Comparison of ENCODE assay signal across 14 cellular contexts in genomic region chr3:38099518-38099917, GRCh38. TPM values are rescaled to one million over a fixed set of nuclear protein-coding genes. Genes with fewer than 3 reads are reported as not detected.
DNase-seq lines count a peak whose midpoint lies in the region; ATAC-seq and TF ChIP-seq lines count a peak whose summit lies in the region.
"Had no signal": no experiment of that assay in that cellular context is flagged by ENCODE, and none has a peak within 500 bp of the region (broad histone marks: within the 10 kb centered on the region; RNA-seq: fewer than 3 reads in every experiment).

No MANE protein-coding gene starts in this region.

- no peak overlapping the region; the same call in 1 of the 2 replicates for H3K27ac ChIP-seq in HUES64 (ENCODE audit: low read depth, low read length)
- no peak overlapping the region for H3K27ac ChIP-seq in osteoblast (ENCODE audit: low read depth, low read length)
- no peak overlapping the region for H3K27ac ChIP-seq in PC-9

- H3K27me3 ChIP-seq in HUES64 (ENCODE audit: insufficient read depth, low read length) = no peaks in the 10 kb centered on the region
- peaks cover 20% of the 10 kb centered on the region for H3K27me3 ChIP-seq in osteoblast (ENCODE audit: insufficient read depth, low read length)
- peaks cover 9% of the 10 kb centered on the region for H3K27me3 ChIP-seq in PC-9 (ENCODE audit: insufficient read depth, low read depth)
- H3K27me3 ChIP-seq: MG63 had no signal

- no peak overlapping the region; the same call in 1 of the 2 replicates for H3K4me3 Mint-ChIP-seq in WTC11
- H3K4me3 Mint-ChIP-seq: CD8-positive, alpha-beta T cell had no signal

- CTCF ChIA-PET in WTC11 (lab: Charles Lee) (interaction anchor here (1.0 to 1.4 kb wide), 5 partner anchors 15 to 397 kb away, joined by 3 to 6 read pairs (median 4); partner anchors contain the start of gene EXOG), PC-9 (lab: Charles Lee) (no interaction called here)

- H3K4me3 ChIP-seq in HUES64 (ENCODE audit: low read length) (peak overlapping the region; percentile 6; the same call in 1 of the 2 replicates), osteoblast (ENCODE audit: insufficient read depth, low read length) (no peak overlapping the region), PC-9 (no peak overlapping the region)
- H3K4me3 ChIP-seq: MG63 had no signal

- H3K9me2 ChIP-seq in PC-9 (ENCODE audit: insufficient read depth) = no peaks in the 10 kb centered on the region

- no peaks in the 10 kb centered on the region for H4K20me1 ChIP-seq in osteoblast (ENCODE audit: insufficient read depth, low read length)
- H4K20me1 ChIP-seq in PC-9 (ENCODE audit: insufficient read depth) = no peaks in the 10 kb centered on the region

- H3K27ac Mint-ChIP-seq in WTC11 = no peak overlapping the region
- H3K27ac Mint-ChIP-seq: CD8-positive, alpha-beta T cell had no signal

- intact Hi-C loops in PC-9 (cut with micrococcal nuclease; ENCODE audit: unreplicated experiment) = no loop called here

- H3K4me2 ChIP-seq in osteoblast (ENCODE audit: insufficient read depth, low read length) (no peak overlapping the region), PC-9 (no peak overlapping the region)

- peak; percentile 49 for ATAC-seq in WTC11
- ATAC-seq: CD8-positive, alpha-beta T cell; HepG2 had no signal

- H3K9me3 ChIP-seq in HUES64 (ENCODE audit: insufficient read depth, low read depth, low read length) (no peaks in the 10 kb centered on the region), osteoblast (ENCODE audit: low read depth, low read length) (no peaks in the 10 kb centered on the region), PC-9 (ENCODE audit: insufficient read depth, low read depth) (no peaks in the 10 kb centered on the region)

- H2AFZ ChIP-seq in osteoblast (ENCODE audit: low read length) = no peak overlapping the region
- no peak overlapping the region for H2AFZ ChIP-seq in PC-9

- H3K9me3 Mint-ChIP-seq in WTC11 = peaks cover 6% of the 10 kb centered on the region
- H3K9me3 Mint-ChIP-seq: CD8-positive, alpha-beta T cell had no signal

- H3K9ac ChIP-seq in HUES64 (ENCODE audit: low read depth, low read length) = no peak overlapping the region

- no peaks in the 10 kb centered on the region for H3K36me3 ChIP-seq in HUES64 (ENCODE audit: insufficient read depth, low read length)
- no peaks in the 10 kb centered on the region for H3K36me3 ChIP-seq in osteoblast (ENCODE audit: insufficient read depth, low read length)
- H3K36me3 ChIP-seq in PC-9 (ENCODE audit: low read depth) = no peaks in the 10 kb centered on the region
- H3K36me3 ChIP-seq: MG63 had no signal

- H3K79me2 ChIP-seq in osteoblast (ENCODE audit: insufficient read depth, low read length) = no peaks in the 10 kb centered on the region
- no peaks in the 10 kb centered on the region for H3K79me2 ChIP-seq in PC-9 (ENCODE audit: low read depth)

- H3K36me3 Mint-ChIP-seq in WTC11 = 0 out of 2 replicates have a peak, but pooled peaks cover under 1% of the 10 kb centered on the region

- TF ChIP-seq CTCF in WTC11 (IDR thresholded peaks at IDR 0.05) = no peak
- TF ChIP-seq CTCF in osteoblast (IDR thresholded peaks at IDR 0.05; ENCODE audit: extremely low read depth, low read depth, low read length) = no peak
- TF ChIP-seq CTCF in PC-9 (conservative IDR thresholded peaks at IDR 0.05) = no peak

- peaks cover 35% of the 10 kb centered on the region for H3K4me1 Mint-ChIP-seq in WTC11

- WGBS in HUES64 = 0% methylated on average over 1 of the region's 5 CpGs

- H3K4me1 ChIP-seq in HUES64 (ENCODE audit: insufficient read depth, low read length) (peaks cover 14% of the 10 kb centered on the region), osteoblast (ENCODE audit: insufficient read depth, low read length) (no peaks in the 10 kb centered on the region), PC-9 (replicated peaks; ENCODE audit: insufficient read depth) (no peaks in the 10 kb centered on the region)

- H3F3A ChIP-seq in PC-9 (ENCODE audit: insufficient read depth, low read depth) = no peaks in the 10 kb centered on the region

- DNase-seq in WTC11 (ENCODE audit: low spot score) (no peak), left kidney (ENCODE audit: low read depth, low spot score) (peak; percentile 24), osteoblast (ENCODE audit: insufficient read length, low spot score, missing footprints) (peak; percentile 68), NCI-H2171 (lab: John Stamatoyannopoulos, UW) (no peak), PC-9 (no peak), kidney tubule cell (ENCODE audit: low spot score) (no peak)
- DNase-seq: CD8-positive, alpha-beta T cell; MG63; NCI-H1105 treated with DMSO at 0.1 percent for 48 hours; NCI-H1930; NCI-H345; NCI-H526 treated with DMSO at 0.1 percent for 48 hours had no signal

- POLR2A ChIA-PET in WTC11 (lab: Charles Lee) = interaction anchor here (0.5 to 1.3 kb wide), 3 partner anchors 9 to 476 kb away, joined by 3 to 5 read pairs (median 4); no protein-coding TSS in a partner anchor
- POLR2A ChIA-PET in PC-9 (lab: Charles Lee; ENCODE audit: unreplicated experiment) = no interaction called here

- peaks cover 7% of the 10 kb centered on the region; the same call in 1 of the 2 replicates for H3K27me3 Mint-ChIP-seq in WTC11 (ENCODE audit: low read depth)

- no TSS peak for BruUV-seq in PC-9 (replicated peaks; lab: Mats Ljungman, UMichigan)

TF ChIP-seq in WTC11, 78 proteins besides CTCF, POLR2A, EP300 and RAD21:
- TF ChIP-seq HMGXB4 (CRISPR knock-in tag; IDR thresholded peaks at IDR 0.05) (no peak), IRF1 (CRISPR knock-in tag; IDR thresholded peaks at IDR 0.05) (no peak), ZNF532 (CRISPR knock-in tag; IDR thresholded peaks at IDR 0.05; ENCODE audit: borderline replicate concordance) (no peak)

RNA-seq across cellular contexts. Expression of gene ACAA1, which starts 37.4 kb away (rescaled TPM):
- 19.2 TPM for polyA plus RNA-seq in HUES64 (2013, experiment 1 of 2)
- 15.3 TPM for polyA plus RNA-seq in HUES64 (2013, experiment 2 of 2)
- total RNA-seq in WTC11 (2021) (34.4 to 46.5 TPM (median 39.0 TPM) in 3 replicates), osteoblast (17.4 and 20.0 TPM in 2 replicates), PC-9 (2021) (58.9 and 65.8 TPM in 2 replicates)

RNA-seq across cellular contexts. Expression of gene MYD88, which starts 38.9 kb away (rescaled TPM):
- polyA plus RNA-seq in HUES64 (2013, experiment 1 of 2) = 25.3 TPM
- 22.2 TPM for polyA plus RNA-seq in HUES64 (2013, experiment 2 of 2)
- 18.1 to 19.2 TPM (median 19.2 TPM) in 3 replicates for total RNA-seq in WTC11 (2021)
- total RNA-seq in osteoblast = 8.7 and 10.3 TPM in 2 replicates
- total RNA-seq in PC-9 (2021) = 25.0 and 27.4 TPM in 2 replicates

Comparison
In these comparisons a context has a peak if more than half of its experiments do, and no peak if none do; other contexts are left out.
1. DNase-seq: peak in left kidney (single experiment) and osteoblast (single experiment); none in WTC11 (single experiment), NCI-H2171 (single experiment), PC-9 (0 of 2) and kidney tubule cell (single experiment).